In the genomic region with DNA sequence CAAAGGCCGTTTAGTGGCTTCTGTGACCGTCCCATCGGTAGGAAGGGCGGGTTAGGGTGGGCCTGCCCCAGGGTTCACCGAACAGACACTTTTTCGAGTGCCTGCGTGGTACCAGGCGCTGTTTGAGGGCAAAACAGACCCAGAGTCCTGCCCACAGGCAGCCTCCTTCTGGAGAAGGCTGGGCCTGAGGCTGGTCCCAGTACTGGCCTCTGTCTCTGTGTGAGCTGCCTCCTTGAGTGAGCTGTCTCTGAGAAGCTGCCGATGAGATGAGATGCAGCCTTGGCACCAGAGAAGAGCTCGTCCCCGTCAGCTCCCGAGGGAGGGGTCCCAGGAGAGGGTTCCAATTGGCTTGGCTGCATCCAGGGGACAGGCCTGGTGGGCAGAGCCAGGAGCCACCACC, we compare ENCODE assay signal across 1 cellular context.
TF ChIP-seq lines count a peak whose summit lies in the region.

No MANE protein-coding gene starts in this region.

TF ChIP-seq in HepG2, 621 proteins besides CTCF, POLR2A, EP300 and RAD21:
- no peak for TF ChIP-seq TBP (CRISPR knock-in tag; IDR thresholded peaks at IDR 0.05)
- TF ChIP-seq POLR2G (IDR thresholded peaks at IDR 0.05; ENCODE audit: low read depth, low read length) = peak; percentile 5; the same call in 1 of the 2 replicates
- no peak for TF ChIP-seq NPAS2 (CRISPR knock-in tag; IDR thresholded peaks at IDR 0.05; ENCODE audit: borderline replicate concordance)
- TF ChIP-seq AGO2 (optimal IDR thresholded peaks at IDR 0.05; ENCODE audit: low read depth, low read length) = peak; percentile 81
- peak; percentile 38 for TF ChIP-seq AGO1 (IDR thresholded peaks at IDR 0.05; ENCODE audit: low read depth, low read length, poor library complexity, severe bottlenecking)
- 0 out of 2 replicates have a peak, but pooled peaks have one; percentile 61 for TF ChIP-seq ZNF737 (CRISPR knock-in tag; IDR thresholded peaks at IDR 0.05; ENCODE audit: borderline replicate concordance)
- TF ChIP-seq TSC22D2 (CRISPR knock-in tag; IDR thresholded peaks at IDR 0.05; ENCODE audit: borderline replicate concordance) = no peak
- TF ChIP-seq HMG20B (CRISPR knock-in tag; conservative IDR thresholded peaks at IDR 0.05) = no peak
- TF ChIP-seq, protein P1, sequence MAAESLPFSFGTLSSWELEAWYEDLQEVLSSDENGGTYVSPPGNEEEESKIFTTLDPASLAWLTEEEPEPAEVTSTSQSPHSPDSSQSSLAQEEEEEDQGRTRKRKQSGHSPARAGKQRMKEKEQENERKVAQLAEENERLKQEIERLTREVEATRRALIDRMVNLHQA (CRISPR knock-in tag; IDR thresholded peaks at IDR 0.05) = no peak
